In the genomic region with DNA sequence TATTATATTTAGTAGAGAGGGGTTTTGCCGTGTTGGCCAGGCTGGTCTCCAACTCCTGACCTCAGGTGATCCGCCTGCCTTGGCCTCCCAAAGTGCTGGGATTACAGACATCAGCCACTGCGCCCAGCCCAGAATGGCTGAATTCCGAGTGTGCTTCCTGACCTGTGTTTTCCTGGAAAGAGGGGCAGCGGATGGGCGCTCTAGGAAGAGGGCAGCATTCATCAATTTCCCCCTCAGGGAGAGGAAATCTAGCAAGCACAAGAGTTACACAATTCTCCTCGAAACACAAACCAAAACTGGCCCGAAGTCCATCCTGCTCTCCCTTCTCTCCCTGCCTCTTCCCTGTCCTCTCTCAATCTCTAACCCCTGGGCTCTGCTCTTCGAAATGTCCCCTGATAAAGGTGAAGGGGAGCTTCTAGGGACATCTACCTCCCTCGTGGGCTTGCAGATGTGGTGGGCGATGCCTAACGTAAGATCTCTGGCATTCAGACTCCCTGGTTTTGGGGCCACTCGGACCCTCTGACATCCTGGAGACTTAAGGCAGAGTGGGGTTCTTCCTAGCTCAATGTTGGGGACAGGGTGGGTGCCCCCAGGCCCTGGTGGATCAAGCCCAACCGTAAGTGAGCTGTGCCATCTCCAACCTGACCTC, we compare ENCODE assay signal across 17 cellular contexts. TPM values are rescaled to one million over a fixed set of nuclear protein-coding genes. Genes with fewer than 3 reads are reported as not detected.
DNase-seq lines count a peak whose midpoint lies in the region; ATAC-seq and TF ChIP-seq lines count a peak whose summit lies in the region.
"Had no signal": no experiment of that assay in that cellular context is flagged by ENCODE, and none has a peak within 500 bp of the region (broad histone marks: within the 10 kb centered on the region; RNA-seq: fewer than 3 reads in every experiment).

No MANE protein-coding gene starts in this region.

- no peak for ATAC-seq in CD4-positive, CD25-positive, alpha-beta regulatory T cell (ENCODE audit: low read depth in 2 of 2)
- ATAC-seq in activated CD4-positive, alpha-beta T cell treated with anti-CD3 and anti-CD28 coated beads for 36 hours = no peak
- no peak for ATAC-seq in GM18520 (IDR thresholded peaks at IDR 0.05; ENCODE audit: unreplicated experiment)
- ATAC-seq: K562 had no signal

- no peak overlapping the region for H3K4me3 ChIP-seq in CD4-positive, CD25-positive, alpha-beta regulatory T cell (ENCODE audit: low read depth, low read length)
- peak overlapping the region in 2 of 5 donors; percentile 10 to 40 for H3K4me3 ChIP-seq in subcutaneous abdominal adipose tissue (ENCODE audit: low read depth in 1 of 5, low read length in 5 of 5)
- H3K4me3 ChIP-seq: HAP-1, K562 had no signal

- no peak for TF ChIP-seq CTCF in VCaP (conservative IDR thresholded peaks at IDR 0.05)
- TF ChIP-seq CTCF in nephron progenitor cell (IDR thresholded peaks at IDR 0.05) = no peak

- DNase-seq in CD4-positive, CD25-positive, alpha-beta regulatory T cell = no peak
- DNase-seq in nephron progenitor cell = no peak
- DNase-seq in activated CD4-positive, alpha-beta T cell treated with anti-CD3 and anti-CD28 coated beads for 36 hours = no peak
- DNase-seq in NCI-H2171 treated with DMSO at 0.1 percent for 48 hours (lab: John Stamatoyannopoulos, UW) = no peak
- DNase-seq: COR-L47, GDM1, MV-4-11, NCI-H187 treated with DMSO at 0.1 percent for 48 hours, Right ventricle myocardium superior, SW 1271 had no signal

- no peaks in the 10 kb centered on the region for H3K9me3 Mint-ChIP-seq in CD4-positive, CD25-positive, alpha-beta regulatory T cell
- H3K9me3 Mint-ChIP-seq in nephron progenitor cell = no peaks in the 10 kb centered on the region
- no peaks in the 10 kb centered on the region for H3K9me3 Mint-ChIP-seq in activated CD4-positive, alpha-beta T cell treated with anti-CD3 and anti-CD28 coated beads for 36 hours (ENCODE audit: low read depth)

- H3K4me1 ChIP-seq in CD4-positive, CD25-positive, alpha-beta regulatory T cell (ENCODE audit: control insufficient read depth, insufficient read depth, low read length, poor library complexity, severe bottlenecking) = peaks cover 13% of the 10 kb centered on the region
- peaks cover 4 to 28% (median 24%) of the 10 kb centered on the region in 5 donors for H3K4me1 ChIP-seq in subcutaneous abdominal adipose tissue (ENCODE audit: control insufficient read depth in 5 of 5, insufficient read depth in 5 of 5, low read length in 5 of 5)
- H3K4me1 ChIP-seq: HAP-1 had no signal

- no peaks in the 10 kb centered on the region for H3K36me3 ChIP-seq in CD4-positive, CD25-positive, alpha-beta regulatory T cell (ENCODE audit: control insufficient read depth, insufficient read depth, low read length)
- no peaks in the 10 kb centered on the region for H3K36me3 ChIP-seq in subcutaneous abdominal adipose tissue (ENCODE audit: control insufficient read depth in 5 of 5, insufficient read depth in 5 of 5, low read length in 5 of 5)
- H3K36me3 ChIP-seq: HAP-1 had no signal

- H3K27me3 ChIP-seq in CD4-positive, CD25-positive, alpha-beta regulatory T cell (ENCODE audit: control insufficient read depth, insufficient read depth, low read length) = no peaks in the 10 kb centered on the region
- peaks cover 0 to 6% (median 0%) of the 10 kb centered on the region in 5 donors for H3K27me3 ChIP-seq in subcutaneous abdominal adipose tissue (ENCODE audit: control insufficient read depth in 5 of 5, insufficient read depth in 4 of 5, low read length in 5 of 5)

- peak overlapping the region in 3 of 5 donors; percentile 21 to 41 (median 30) for H3K9ac ChIP-seq in subcutaneous abdominal adipose tissue (ENCODE audit: low read length in 5 of 5)

- CTCF ChIA-PET in activated CD4-positive, alpha-beta T cell treated with anti-CD3 and anti-CD28 coated beads for 36 hours (lab: Charles Lee) = interaction anchor here (1.0 kb wide), 1 partner anchor 9 kb away, joined by 4 read pairs; no protein-coding TSS in a partner anchor

- H3K27me3 Mint-ChIP-seq in CD4-positive, CD25-positive, alpha-beta regulatory T cell = peaks cover 10% of the 10 kb centered on the region
- H3K27me3 Mint-ChIP-seq in nephron progenitor cell (ENCODE audit: low read depth, poor library complexity) = peaks cover 23% of the 10 kb centered on the region
- no peaks in the 10 kb centered on the region for H3K27me3 Mint-ChIP-seq in activated CD4-positive, alpha-beta T cell treated with anti-CD3 and anti-CD28 coated beads for 36 hours

- H3K27ac ChIP-seq in CD4-positive, CD25-positive, alpha-beta regulatory T cell (ENCODE audit: insufficient read depth, low read length, poor library complexity, severe bottlenecking) = no peak overlapping the region
- H3K27ac ChIP-seq in VCaP (peak overlapping the region; percentile 70), subcutaneous abdominal adipose tissue (ENCODE audit: low read depth, low read length) (no peak overlapping the region)

- POLR2A ChIA-PET in activated CD4-positive, alpha-beta T cell treated with anti-CD3 and anti-CD28 coated beads for 36 hours (lab: Charles Lee) = no interaction called here

- H3K27ac Mint-ChIP-seq in CD4-positive, CD25-positive, alpha-beta regulatory T cell = peak overlapping the region in 2 of 3 donors; percentile 38 to 77
- H3K27ac Mint-ChIP-seq in nephron progenitor cell = peak overlapping the region; percentile 76
- H3K27ac Mint-ChIP-seq in activated CD4-positive, alpha-beta T cell treated with anti-CD3 and anti-CD28 coated beads for 36 hours = no peak overlapping the region

- H3K4me3 Mint-ChIP-seq in CD4-positive, CD25-positive, alpha-beta regulatory T cell = no peak overlapping the region
- H3K4me3 Mint-ChIP-seq in nephron progenitor cell = no peak overlapping the region
- no peak overlapping the region for H3K4me3 Mint-ChIP-seq in activated CD4-positive, alpha-beta T cell treated with anti-CD3 and anti-CD28 coated beads for 36 hours

- peaks cover 0 to 21% (median 9%) of the 10 kb centered on the region in 4 donors for H3K4me1 Mint-ChIP-seq in CD4-positive, CD25-positive, alpha-beta regulatory T cell
- no peaks in the 10 kb centered on the region for H3K4me1 Mint-ChIP-seq in nephron progenitor cell
- peaks cover 19% of the 10 kb centered on the region for H3K4me1 Mint-ChIP-seq in activated CD4-positive, alpha-beta T cell treated with anti-CD3 and anti-CD28 coated beads for 36 hours

- H3K9me3 ChIP-seq in CD4-positive, CD25-positive, alpha-beta regulatory T cell (ENCODE audit: control insufficient read depth in 2 of 2, low read length in 2 of 2) = no peaks in the 10 kb centered on the region
- H3K9me3 ChIP-seq in subcutaneous abdominal adipose tissue (ENCODE audit: control insufficient read depth in 5 of 5, low read length in 5 of 5) = no peaks in the 10 kb centered on the region
- H3K9me3 ChIP-seq: HAP-1 had no signal

- intact Hi-C loops in activated CD4-positive, alpha-beta T cell treated with anti-CD3 and anti-CD28 coated beads for 36 hours (cut with DNase I, micrococcal nuclease) = no loop called here

- H3K36me3 Mint-ChIP-seq in CD4-positive, CD25-positive, alpha-beta regulatory T cell = no peaks in the 10 kb centered on the region
- H3K36me3 Mint-ChIP-seq in nephron progenitor cell (ENCODE audit: low read depth) = no peaks in the 10 kb centered on the region
- H3K36me3 Mint-ChIP-seq in activated CD4-positive, alpha-beta T cell treated with anti-CD3 and anti-CD28 coated beads for 36 hours (ENCODE audit: low read depth) = no peaks in the 10 kb centered on the region

RNA-seq across cellular contexts. Expression of a gene that starts 1.0 kb away (rescaled TPM):
- not detected for total RNA-seq in CD4-positive, CD25-positive, alpha-beta regulatory T cell
- not detected for polyA plus RNA-seq in CD4-positive, CD25-positive, alpha-beta regulatory T cell
- total RNA-seq in activated CD4-positive, alpha-beta T cell treated with anti-CD3 and anti-CD28 coated beads for 36 hours = not detected
- total RNA-seq: Daoy, K562, OCI-LY7, Right ventricle myocardium superior had no signal
- polyA plus RNA-seq: K562 had no signal

RNA-seq across cellular contexts. Expression of a gene that starts 11.2 kb away (rescaled TPM):
- total RNA-seq in CD4-positive, CD25-positive, alpha-beta regulatory T cell = 6.8 TPM
- under 1 TPM; 0.11 to 0.72 (median 0.21) TPM for polyA plus RNA-seq in CD4-positive, CD25-positive, alpha-beta regulatory T cell
- total RNA-seq in activated CD4-positive, alpha-beta T cell treated with anti-CD3 and anti-CD28 coated beads for 36 hours = 1 to 10 TPM; 1.8 to 2.4 TPM

RNA-seq across cellular contexts. Expression of a gene that starts 13.7 kb away (rescaled TPM):
- 55.2 TPM for total RNA-seq in CD4-positive, CD25-positive, alpha-beta regulatory T cell
- polyA plus RNA-seq in CD4-positive, CD25-positive, alpha-beta regulatory T cell = 10 to 100 TPM; 24.8 to 39.3 (median 30.7) TPM
- total RNA-seq in activated CD4-positive, alpha-beta T cell treated with anti-CD3 and anti-CD28 coated beads for 36 hours = 10 to 100 TPM; 19.0 to 24.6 TPM

RNA-seq across cellular contexts. Expression of a gene that starts 33.2 kb away (rescaled TPM):
- not detected for total RNA-seq in CD4-positive, CD25-positive, alpha-beta regulatory T cell
- not detected for polyA plus RNA-seq in CD4-positive, CD25-positive, alpha-beta regulatory T cell
- total RNA-seq in activated CD4-positive, alpha-beta T cell treated with anti-CD3 and anti-CD28 coated beads for 36 hours = not detected
- total RNA-seq: OCI-LY7 had no signal

RNA-seq across cellular contexts. Expression of a gene that starts 33.5 kb away (rescaled TPM):
- not detected for total RNA-seq in CD4-positive, CD25-positive, alpha-beta regulatory T cell
- polyA plus RNA-seq in CD4-positive, CD25-positive, alpha-beta regulatory T cell = not detected
- total RNA-seq in activated CD4-positive, alpha-beta T cell treated with anti-CD3 and anti-CD28 coated beads for 36 hours = under 1 TPM in 1 of 2 experiments, not detected in 1; 0.42 TPM
- total RNA-seq: Daoy, K562, Right ventricle myocardium superior had no signal
